Comparison of ENCODE assay signal across 1 cellular context in genomic region chr2:229921101-229921891, GRCh38.
TF ChIP-seq lines count a peak whose summit lies in the region.

No MANE protein-coding gene starts in this region.

TF ChIP-seq in HepG2, 621 proteins besides CTCF, POLR2A, EP300 and RAD21 (continued from another document and continues in another):
- TF ChIP-seq ZFP91 (CRISPR knock-in tag; IDR thresholded peaks at IDR 0.05; ENCODE audit: borderline replicate concordance), result no peak
- TF ChIP-seq KDM2A (CRISPR knock-in tag; IDR thresholded peaks at IDR 0.05; ENCODE audit: borderline replicate concordance, low read depth), result peak; percentile 73
- TF ChIP-seq ZNF280D (CRISPR knock-in tag; IDR thresholded peaks at IDR 0.05), result peak; percentile 69; the same call in 1 of the 2 replicates
- TF ChIP-seq AHR (CRISPR knock-in tag; IDR thresholded peaks at IDR 0.05), result no peak
- no peak for TF ChIP-seq SUZ12 (IDR thresholded peaks at IDR 0.05; ENCODE audit: low read depth, low read length)
- no peak for TF ChIP-seq CBX1 (IDR thresholded peaks at IDR 0.05; ENCODE audit: low read depth)
- TF ChIP-seq FOXJ3 (CRISPR knock-in tag; IDR thresholded peaks at IDR 0.05; ENCODE audit: borderline replicate concordance), result no peak
- peak; percentile 98 for TF ChIP-seq SIN3A (IDR thresholded peaks at IDR 0.05; ENCODE audit: borderline replicate concordance, low read depth, low read length)
- TF ChIP-seq ZC3H13 (CRISPR knock-in tag; IDR thresholded peaks at IDR 0.05), result no peak
- peak; percentile 36; the same call in 1 of the 2 replicates for TF ChIP-seq NCOA2 (CRISPR knock-in tag; IDR thresholded peaks at IDR 0.05)
- no peak for TF ChIP-seq ZEB1 (IDR thresholded peaks at IDR 0.05; ENCODE audit: insufficient replicate concordance, low read depth)
- peak; percentile 80 for TF ChIP-seq ERF (CRISPR knock-in tag; IDR thresholded peaks at IDR 0.05)
- no peak; the same call in 1 of the 2 replicates for TF ChIP-seq MEIS2 (CRISPR knock-in tag; IDR thresholded peaks at IDR 0.05)
- TF ChIP-seq ZSCAN20 (CRISPR knock-in tag; IDR thresholded peaks at IDR 0.05; ENCODE audit: borderline replicate concordance), result no peak
- TF ChIP-seq ZNF569 (CRISPR knock-in tag; IDR thresholded peaks at IDR 0.05; ENCODE audit: borderline replicate concordance), result no peak
- no peak for TF ChIP-seq MIER2 (CRISPR knock-in tag; IDR thresholded peaks at IDR 0.05)
- TF ChIP-seq THYN1 (CRISPR knock-in tag; IDR thresholded peaks at IDR 0.05; ENCODE audit: borderline replicate concordance, low read depth), result no peak
- TF ChIP-seq PCBP2 (optimal IDR thresholded peaks at IDR 0.05; ENCODE audit: low read depth, low read length, poor library complexity, severe bottlenecking), result no peak
- TF ChIP-seq HMGA1 (CRISPR knock-in tag; conservative IDR thresholded peaks at IDR 0.05), result no peak
- no peak for TF ChIP-seq ARNT (IDR thresholded peaks at IDR 0.05)
- no peak for TF ChIP-seq HINFP (CRISPR knock-in tag; IDR thresholded peaks at IDR 0.05; ENCODE audit: low read depth)
- TF ChIP-seq KIAA2018 (CRISPR knock-in tag; IDR thresholded peaks at IDR 0.05; ENCODE audit: borderline replicate concordance), result no peak
- TF ChIP-seq HNF1B (CRISPR knock-in tag; IDR thresholded peaks at IDR 0.05), result peak; percentile 69
- no peak for TF ChIP-seq ZNF382 (CRISPR knock-in tag; IDR thresholded peaks at IDR 0.05; ENCODE audit: borderline replicate concordance)
- TF ChIP-seq ZNF614 (CRISPR knock-in tag; IDR thresholded peaks at IDR 0.05; ENCODE audit: borderline replicate concordance), result no peak
- no peak; the same call in 1 of the 2 replicates for TF ChIP-seq CAMTA2 (CRISPR knock-in tag; IDR thresholded peaks at IDR 0.05; ENCODE audit: borderline replicate concordance)
- TF ChIP-seq MTA1 (CRISPR knock-in tag; IDR thresholded peaks at IDR 0.05; ENCODE audit: borderline replicate concordance), result peak; percentile 77; the same call in 1 of the 2 replicates
- TF ChIP-seq HOXA9 (CRISPR knock-in tag; IDR thresholded peaks at IDR 0.05; ENCODE audit: borderline replicate concordance), result no peak
- TF ChIP-seq ZNF260 (CRISPR knock-in tag; IDR thresholded peaks at IDR 0.05; ENCODE audit: borderline replicate concordance, low read depth), result no peak
- TF ChIP-seq ATF7-NPFF (CRISPR knock-in tag; IDR thresholded peaks at IDR 0.05; ENCODE audit: low read depth), result no peak
- no peak for TF ChIP-seq MYPOP (CRISPR knock-in tag; IDR thresholded peaks at IDR 0.05)
- TF ChIP-seq KAT2B (IDR thresholded peaks at IDR 0.05; ENCODE audit: borderline replicate concordance, low read depth, low read length), result no peak
- TF ChIP-seq FOXA3 (CRISPR knock-in tag; IDR thresholded peaks at IDR 0.05), result no peak; the same call in 1 of the 2 replicates
- peak in 1 of 2 experiments; percentile 23; a peak in 1 of 4 replicates for TF ChIP-seq REST (IDR thresholded peaks at IDR 0.05; ENCODE audit: borderline replicate concordance in 1 of 2, low read depth in 1 of 2, low read length in 2 of 2)
- no peak for TF ChIP-seq ZNF709 (CRISPR knock-in tag; IDR thresholded peaks at IDR 0.05)
- no peak for TF ChIP-seq MLX (CRISPR knock-in tag; IDR thresholded peaks at IDR 0.05)
- no peak for TF ChIP-seq ARID2 (CRISPR knock-in tag; IDR thresholded peaks at IDR 0.05; ENCODE audit: borderline replicate concordance)
- TF ChIP-seq ZBTB38 (CRISPR knock-in tag; IDR thresholded peaks at IDR 0.05), result no peak
- no peak for TF ChIP-seq NCOA5 (CRISPR knock-in tag; IDR thresholded peaks at IDR 0.05)
- no peak for TF ChIP-seq KLF9 (CRISPR knock-in tag; IDR thresholded peaks at IDR 0.05; ENCODE audit: low read depth)
- TF ChIP-seq ZNF660 (CRISPR knock-in tag; IDR thresholded peaks at IDR 0.05; ENCODE audit: borderline replicate concordance, low read depth), result no peak
